ENCODE assay signal across 17 cellular contexts in genomic region chr17:652310-652709, GRCh38.
DNase-seq lines count a peak whose midpoint lies in the region; FAIRE-seq and TF ChIP-seq lines count a peak whose summit lies in the region.
"Had no signal": no experiment of that assay in that cellular context is flagged by ENCODE, and none has a peak within 500 bp of the region (broad histone marks: within the 10 kb centered on the region; RNA-seq: fewer than 3 reads in every experiment).

No MANE protein-coding gene starts in this region.

- H3K27ac ChIP-seq in thyroid gland (no peak overlapping the region), endodermal cell (ENCODE audit: low read depth, low read length) (no peak overlapping the region)
- H3K27ac ChIP-seq in CD8-positive, alpha-beta memory T cell (ENCODE audit: low read depth, low read length) = no peak overlapping the region
- H3K27ac ChIP-seq: spleen had no signal

- no peak overlapping the region for H3K4me3 Mint-ChIP-seq in endodermal cell
- no peak overlapping the region for H3K4me3 Mint-ChIP-seq in CD8-positive, alpha-beta memory T cell
- H3K4me3 Mint-ChIP-seq: IgD-negative memory B cell had no signal

- H3K27me3 ChIP-seq in thyroid gland (no peaks in the 10 kb centered on the region), endodermal cell (ENCODE audit: control insufficient read depth, insufficient read depth, low read length, poor library complexity, severe bottlenecking) (peaks cover 9% of the 10 kb centered on the region)
- H3K27me3 ChIP-seq in CD8-positive, alpha-beta memory T cell (ENCODE audit: insufficient read depth, low read length, poor library complexity, severe bottlenecking) = no peaks in the 10 kb centered on the region
- H3K27me3 ChIP-seq: Peyer's patch, spleen had no signal

- peaks cover 9% of the 10 kb centered on the region for H3K4me1 Mint-ChIP-seq in endodermal cell
- H3K4me1 Mint-ChIP-seq in CD8-positive, alpha-beta memory T cell = peaks cover 0 to 3% (median 0%) of the 10 kb centered on the region in 3 donors

- no peak overlapping the region for H3K27ac Mint-ChIP-seq in endodermal cell
- H3K27ac Mint-ChIP-seq in CD8-positive, alpha-beta memory T cell = peak overlapping the region in 1 of 8 donors; percentile 7
- H3K27ac Mint-ChIP-seq: activated T-helper 2 cell treated with anti-CD3 and anti-CD28 coated beads, Interferon-gamma antibody, Interleukin-2, Interleukin-4, amounts not matched to agents 10 μg/mL and 5 μg/mL and 100 μg/mL, durations not matched to agents 14 hours and 24 hours and 36 hours; IgD-negative memory B cell had no signal

- H3K9me3 ChIP-seq in thyroid gland (no peaks in the 10 kb centered on the region), endodermal cell (ENCODE audit: control insufficient read depth, low read length) (peaks cover 6% of the 10 kb centered on the region)
- H3K9me3 ChIP-seq in CD8-positive, alpha-beta memory T cell (ENCODE audit: low read length) = no peaks in the 10 kb centered on the region
- H3K9me3 ChIP-seq: Peyer's patch, spleen had no signal

- 80 to 81% methylated on average over 9 of the region's 9 CpGs for WGBS in thyroid gland, 2 donors
- WGBS in endodermal cell (ENCODE audit: insufficient coverage in 1 of 2, insufficient read length in 1 of 2), 2 experiments = 94 to 95% methylated on average over 7 to 9 of the region's 9 CpGs

- peaks cover 68% of the 10 kb centered on the region for H3K36me3 Mint-ChIP-seq in endodermal cell (ENCODE audit: low read depth)
- peaks cover 15 to 84% (median 34%) of the 10 kb centered on the region in 3 donors for H3K36me3 Mint-ChIP-seq in CD8-positive, alpha-beta memory T cell

- H3K4me3 ChIP-seq in thyroid gland (replicated peaks in 1 of 3) (no peak overlapping the region), endodermal cell (ENCODE audit: low read length) (no peak overlapping the region)
- no peak overlapping the region for H3K4me3 ChIP-seq in CD8-positive, alpha-beta memory T cell (ENCODE audit: low read length)
- H3K4me3 ChIP-seq: Peyer's patch, spleen had no signal

- H3K9me3 Mint-ChIP-seq in endodermal cell = no peaks in the 10 kb centered on the region
- no peaks in the 10 kb centered on the region for H3K9me3 Mint-ChIP-seq in CD8-positive, alpha-beta memory T cell
- H3K9me3 Mint-ChIP-seq: activated T-helper 2 cell treated with anti-CD3 and anti-CD28 coated beads, Interferon-gamma antibody, Interleukin-2, Interleukin-4, amounts not matched to agents 10 μg/mL and 5 μg/mL and 100 μg/mL, durations not matched to agents 14 hours and 24 hours and 36 hours; IgD-negative memory B cell had no signal

- no peak overlapping the region for H3K9ac ChIP-seq in endodermal cell (ENCODE audit: extremely low read depth, low read length, poor library complexity, severe bottlenecking)

- H3K36me3 ChIP-seq in thyroid gland = peaks cover 13 to 39% of the 10 kb centered on the region in 2 donors
- peaks cover 65% of the 10 kb centered on the region for H3K36me3 ChIP-seq in endodermal cell (ENCODE audit: control insufficient read depth, insufficient read depth, low read length)
- peaks cover 52% of the 10 kb centered on the region for H3K36me3 ChIP-seq in CD8-positive, alpha-beta memory T cell (ENCODE audit: insufficient read depth, low read length)

- CTCF ChIA-PET in CD8-positive, alpha-beta memory T cell (lab: Charles Lee) = no interaction called here

- intact Hi-C loops in head of caudate nucleus (cut with DNase I) = no loop called here
- intact Hi-C loops in thyroid gland (cut with DNase I) = no loop called here

- TF ChIP-seq CTCF in thyroid gland (IDR thresholded peaks at IDR 0.05) = no peak
- TF ChIP-seq CTCF in endodermal cell (conservative IDR thresholded peaks at IDR 0.05) = no peak
- no peak for TF ChIP-seq CTCF in D721Med (IDR thresholded peaks at IDR 0.05; ENCODE audit: insufficient read depth, missing control alignments)

- POLR2A ChIA-PET in CD8-positive, alpha-beta memory T cell (lab: Charles Lee) = no interaction called here

- H3K27me3 Mint-ChIP-seq in endodermal cell (ENCODE audit: insufficient read depth) = peaks cover 14% of the 10 kb centered on the region
- H3K27me3 Mint-ChIP-seq in CD8-positive, alpha-beta memory T cell = no peaks in the 10 kb centered on the region
- H3K27me3 Mint-ChIP-seq: IgD-negative memory B cell had no signal

- FAIRE-seq in D721Med (lab: Jason Lieb, UNC) = no peak

- DNase-seq in astrocyte of the hippocampus (ENCODE audit: low read depth, low spot score) (peak; percentile 52), head of caudate nucleus (peak in 38 of 42 donors; percentile 20 to 77 (median 56)), mucosa of gallbladder (ENCODE audit: low spot score) (peak; percentile 73), thyroid gland (peak; percentile 8 to 21), endodermal cell (no peak), D721Med (ENCODE audit: insufficient read length, low spot score) (no peak), NCI-H748 treated with DMSO at 0.1 percent for 48 hours (lab: John Stamatoyannopoulos, UW) (no peak)
- no peak for DNase-seq in CD8-positive, alpha-beta memory T cell
- DNase-seq: AML-193; amniotic stem cell; DMS153; NCI-H1048; spleen; stimulated activated naive CD4-positive, alpha-beta T cell treated with Interleukin-2 at 50 U/mL for 16 hours had no signal

- H3K4me1 ChIP-seq in thyroid gland = no peaks in the 10 kb centered on the region
- H3K4me1 ChIP-seq in endodermal cell (ENCODE audit: control insufficient read depth, insufficient read depth, low read length) = no peaks in the 10 kb centered on the region
- no peaks in the 10 kb centered on the region for H3K4me1 ChIP-seq in CD8-positive, alpha-beta memory T cell (ENCODE audit: insufficient read depth, low read length)
- H3K4me1 ChIP-seq: Peyer's patch, spleen had no signal

- TF ChIP-seq POLR2A in thyroid gland (IDR thresholded peaks at IDR 0.05) = no peak

Comparison
In these comparisons a context has a peak if more than half of its experiments do, and no peak if none do; other contexts are left out.
1. DNase-seq: peak in astrocyte of the hippocampus (single experiment), head of caudate nucleus (38 of 42), mucosa of gallbladder (single experiment) and thyroid gland (2 of 2); none in endodermal cell (single experiment), D721Med (single experiment), CD8-positive, alpha-beta memory T cell (0 of 5) and NCI-H748 treated with DMSO at 0.1 percent for 48 hours (single experiment).